ENCODE assay signal across 8 cellular contexts in genomic region chr4:30718021-30718888, GRCh38. TPM values are rescaled to one million over a fixed set of nuclear protein-coding genes. Genes with fewer than 3 reads are reported as not detected.
DNase-seq lines count a peak whose midpoint lies in the region; ATAC-seq lines count a peak whose summit lies in the region.

No MANE protein-coding gene starts in this region.

- ATAC-seq in GM19035 (IDR thresholded peaks at IDR 0.05; ENCODE audit: unreplicated experiment) (no peak), HG02763 (IDR thresholded peaks at IDR 0.05; ENCODE audit: unreplicated experiment) (no peak)

- DNase-seq in stimulated activated CD4-positive, alpha-beta T cell treated with anti-CD3 and anti-CD28 coated beads, Interleukin-15, amount 100 ng/mL, for 24 hours, result peak; percentile 22
- no peak for DNase-seq in stimulated activated CD4-positive, alpha-beta T cell treated with anti-CD3 and anti-CD28 coated beads, Interleukin-4, amount 100 ng/mL, for 24 hours
- peak; percentile 72 for DNase-seq in T1000 (lab: John Stamatoyannopoulos, UW)
- peak; percentile 51 for DNase-seq in globus pallidus (ENCODE audit: low spot score)
- peak; percentile 66 for DNase-seq in occipital lobe (lab: John Stamatoyannopoulos, UW)
- DNase-seq in epidermal melanocyte (ENCODE audit: insufficient read length, low spot score), result no peak

RNA-seq across cellular contexts. Expression of gene PCDH7, which starts 1.9 kb away (rescaled TPM):
- total RNA-seq in occipital lobe, result 115 TPM

Comparison
In these comparisons a context has a peak if more than half of its experiments do, and no peak if none do; other contexts are left out.
1. DNase-seq: peak in stimulated activated CD4-positive, alpha-beta T cell treated with anti-CD3 and anti-CD28 coated beads, Interleukin-15, amount 100 ng/mL, for 24 hours (single experiment), T1000 (single experiment), globus pallidus (single experiment) and occipital lobe (single experiment); none in stimulated activated CD4-positive, alpha-beta T cell treated with anti-CD3 and anti-CD28 coated beads, Interleukin-4, amount 100 ng/mL, for 24 hours (single experiment) and epidermal melanocyte (single experiment).